ENCODE assay signal across 10 cellular contexts in genomic region chr6:139473239-139473701, GRCh38.
A peak's percentile ranks its signal among the peaks of the same experiment; 100 is the strongest.
DNase-seq lines count a peak whose midpoint lies in the region; ATAC-seq and TF ChIP-seq lines count a peak whose summit lies in the region.
"Had no signal": no experiment of that assay in that cellular context is flagged by ENCODE, and none has a peak within 500 bp of the region (broad histone marks: within the 10 kb centered on the region; RNA-seq: fewer than 3 reads in every experiment).

No MANE protein-coding gene starts in this region.

- no peak for TF ChIP-seq EP300 in gastroesophageal sphincter (IDR thresholded peaks at IDR 0.05)

- in situ Hi-C loops in G401 (cut with HindIII; ENCODE audit: low sequenced_read_pairs): no loop called here

- H3K79me1 ChIP-seq in trophoblast cell (ENCODE audit: low read length): peaks cover 4% of the 10 kb centered on the region

- peak overlapping the region; percentile 8 for H2AFZ ChIP-seq in trophoblast cell (ENCODE audit: insufficient read depth, low read length, poor library complexity)

- H2BK120ac ChIP-seq in trophoblast cell (ENCODE audit: insufficient read depth, low read length, poor library complexity): no peak overlapping the region

- no peaks in the 10 kb centered on the region for H3K27me3 ChIP-seq in gastroesophageal sphincter
- no peaks in the 10 kb centered on the region for H3K27me3 ChIP-seq in trophoblast cell (ENCODE audit: insufficient read depth, low read length)

- H3K23ac ChIP-seq in trophoblast cell (ENCODE audit: low read length): no peak overlapping the region

- H3K27ac ChIP-seq in SK-N-MC (peak overlapping the region; percentile 97), gastroesophageal sphincter (peak overlapping the region in 3 of 4 donors; percentile 67 to 74 (median 70)), trophoblast cell (ENCODE audit: low read depth, low read length) (no peak overlapping the region)

- H2BK5ac ChIP-seq in trophoblast cell (ENCODE audit: low read depth, low read length, poor library complexity): no peak overlapping the region

- no peak overlapping the region for H3K18ac ChIP-seq in trophoblast cell (ENCODE audit: low read length)

- no peaks in the 10 kb centered on the region for H3K79me2 ChIP-seq in trophoblast cell (ENCODE audit: control insufficient read depth, insufficient read depth, low read length, poor library complexity)

- no peak for TF ChIP-seq CTCF in gastroesophageal sphincter (IDR thresholded peaks at IDR 0.05)

- no peak overlapping the region for H3K4ac ChIP-seq in trophoblast cell (ENCODE audit: low read depth, low read length)

- peak; percentile 51 for ATAC-seq in gastroesophageal sphincter
- ATAC-seq in HG02623 (IDR thresholded peaks at IDR 0.05; ENCODE audit: unreplicated experiment): no peak
- ATAC-seq in GM21367 (IDR thresholded peaks at IDR 0.05; ENCODE audit: unreplicated experiment): no peak

- H4K8ac ChIP-seq in trophoblast cell (ENCODE audit: low read depth, low read length): peak overlapping the region; percentile 53

- WGBS in gastroesophageal sphincter (ENCODE audit: low coverage in 1 of 2), 2 donors: 40 to 49% methylated on average over 1 to 3 of the region's 13 CpGs
- WGBS in trophoblast cell (ENCODE audit: extremely low coverage, insufficient coverage, insufficient read length): no CpG with 5 or more reads among the region's 13 CpGs

- H3K4me3 ChIP-seq in SK-N-MC (peak overlapping the region; percentile 76), gastroesophageal sphincter (no peak overlapping the region), trophoblast cell (ENCODE audit: low read depth, low read length) (no peak overlapping the region)

- DNase-seq in G401 (ENCODE audit: low spot score): peak; percentile 96
- DNase-seq in SK-N-MC (ENCODE audit: low read depth, low spot score): peak; percentile 75
- DNase-seq in trophoblast cell: peak; percentile 22 to 56
- DNase-seq in MV-4-11 (lab: John Stamatoyannopoulos, UW): no peak
- no peak for DNase-seq in activated CD8-positive, alpha-beta memory T cell treated with anti-CD3 and anti-CD28 coated beads, Interleukin-2, amount 50 U/mL, for 4 hours
- DNase-seq: H7, NCI-H1436 had no signal

- H3K9ac ChIP-seq in SK-N-MC (ENCODE audit: insufficient read length) (peak overlapping the region; percentile 72), trophoblast cell (ENCODE audit: low read length) (no peak overlapping the region)

- H2AK5ac ChIP-seq in trophoblast cell (ENCODE audit: low read length): no peak overlapping the region

- no peak overlapping the region for H4K12ac ChIP-seq in trophoblast cell (ENCODE audit: low read depth, low read length)

- no peaks in the 10 kb centered on the region for H3K9me3 ChIP-seq in SK-N-MC (ENCODE audit: low read depth, low read length)
- H3K9me3 ChIP-seq in gastroesophageal sphincter: no peaks in the 10 kb centered on the region
- no peaks in the 10 kb centered on the region for H3K9me3 ChIP-seq in trophoblast cell (ENCODE audit: insufficient read depth, low read depth, low read length)

- H3K4me1 ChIP-seq in gastroesophageal sphincter (peaks cover 6 to 36% (median 7%) of the 10 kb centered on the region in 3 donors), trophoblast cell (ENCODE audit: control insufficient read depth in 1 of 2, insufficient read depth in 2 of 2, low read length in 2 of 2) (peaks cover 4 to 13% of the 10 kb centered on the region in 2 experiments)

- no peak overlapping the region for H4K91ac ChIP-seq in trophoblast cell (ENCODE audit: low read depth, low read length)

- no peak overlapping the region for H3K4me2 ChIP-seq in trophoblast cell (ENCODE audit: low read length)

- no peak overlapping the region for H3K14ac ChIP-seq in trophoblast cell (ENCODE audit: low read length)

- H3K36me3 ChIP-seq in SK-N-MC (ENCODE audit: insufficient read depth, low read length) (no peaks in the 10 kb centered on the region), gastroesophageal sphincter (no peaks in the 10 kb centered on the region), trophoblast cell (ENCODE audit: control insufficient read depth in 1 of 2, insufficient read depth in 2 of 2, low read length in 2 of 2) (no peaks in the 10 kb centered on the region)

- no peak for TF ChIP-seq POLR2A in gastroesophageal sphincter (IDR thresholded peaks at IDR 0.05)

- peak overlapping the region; percentile 61 for H2BK12ac ChIP-seq in trophoblast cell (ENCODE audit: low read length)

Comparison
In these comparisons a context has a peak if more than half of its experiments do, and no peak if none do; other contexts are left out.
1. DNase-seq: peak in G401 (single experiment), SK-N-MC (single experiment) and trophoblast cell (2 of 2); none in MV-4-11 (single experiment) and activated CD8-positive, alpha-beta memory T cell treated with anti-CD3 and anti-CD28 coated beads, Interleukin-2, amount 50 U/mL, for 4 hours (single experiment).